ENCODE assay signal across 22 cellular contexts in genomic region chr15:89755701-89756100, GRCh38. TPM values are rescaled to one million over a fixed set of nuclear protein-coding genes. Genes with fewer than 3 reads are reported as not detected.
DNase-seq lines count a peak whose midpoint lies in the region; ATAC-seq, FAIRE-seq and TF ChIP-seq lines count a peak whose summit lies in the region.
"Had no signal": no experiment of that assay in that cellular context is flagged by ENCODE, and none has a peak within 500 bp of the region (broad histone marks: within the 10 kb centered on the region; RNA-seq: fewer than 3 reads in every experiment).

No MANE protein-coding gene starts in this region.

- H2AFZ ChIP-seq in HepG2 (ENCODE audit: low read length) (no peak overlapping the region), PC-3 (ENCODE audit: low read length) (no peak overlapping the region)
- H2AFZ ChIP-seq: GM23338 had no signal

- TF ChIP-seq EP300 in HepG2 (IDR thresholded peaks at IDR 0.05; ENCODE audit: low read depth in 2 of 2, low read length in 2 of 2): no peak
- TF ChIP-seq EP300 in HepG2 (CRISPR knock-in tag; IDR thresholded peaks at IDR 0.05; ENCODE audit: borderline replicate concordance): no peak

- H3K4me1 Mint-ChIP-seq in neural crest cell (no peaks in the 10 kb centered on the region), type B pancreatic cell (ENCODE audit: unreplicated experiment) (peaks cover 8% of the 10 kb centered on the region)

- BruUV-seq in HepG2 (replicated peaks; lab: Mats Ljungman, UMichigan) (no TSS peak), PC-3 (replicated peaks; lab: Mats Ljungman, UMichigan) (no TSS peak)

- H4K20me1 ChIP-seq in HepG2 (ENCODE audit: insufficient read depth, low read length) (no peaks in the 10 kb centered on the region), PC-3 (ENCODE audit: low read length) (no peaks in the 10 kb centered on the region)

- peaks cover 11% of the 10 kb centered on the region for H3K27me3 Mint-ChIP-seq in neural crest cell (ENCODE audit: low read depth)
- peaks cover 7% of the 10 kb centered on the region for H3K27me3 Mint-ChIP-seq in type B pancreatic cell

- H3K4me2 ChIP-seq in HepG2 (ENCODE audit: low read depth, low read length): no peak overlapping the region
- no peak overlapping the region for H3K4me2 ChIP-seq in PC-3 (ENCODE audit: low read length)
- H3K4me2 ChIP-seq: GM23338 had no signal

- DNase-seq in HepG2 (ENCODE audit: low spot score) (no peak), right lobe of liver (no peak), PC-3 (no peak), neural crest cell (ENCODE audit: low read depth, low spot score) (no peak), type B pancreatic cell (ENCODE audit: extremely low spot score, unreplicated experiment) (no peak), mucosa of descending colon (no peak), ascending aorta (ENCODE audit: low spot score in 2 of 2) (no peak), NCI-H1092 (lab: John Stamatoyannopoulos, UW) (no peak)
- DNase-seq: 8988T; C1 segment of cervical spinal cord; Caco-2; CD4-positive, alpha-beta T cell; DMS153; DMS79; GF-D8; HFFc6; IMR-90 had no signal

- H3K79me2 ChIP-seq in HepG2 (ENCODE audit: insufficient read depth, low read length) (no peaks in the 10 kb centered on the region), PC-3 (ENCODE audit: low read length) (0 out of 2 replicates have a peak, but pooled peaks cover 4% of the 10 kb centered on the region)

- H3K27me3 ChIP-seq in HepG2 (ENCODE audit: control insufficient read depth in 1 of 2, insufficient read depth in 2 of 2, low read length in 2 of 2): peaks cover 10 to 32% of the 10 kb centered on the region in 2 experiments
- H3K27me3 ChIP-seq in right lobe of liver: no peaks in the 10 kb centered on the region
- no peaks in the 10 kb centered on the region for H3K27me3 ChIP-seq in PC-3 (ENCODE audit: low read length)
- no peaks in the 10 kb centered on the region for H3K27me3 ChIP-seq in ascending aorta

- H3K9me3 Mint-ChIP-seq in neural crest cell: no peaks in the 10 kb centered on the region
- no peaks in the 10 kb centered on the region for H3K9me3 Mint-ChIP-seq in type B pancreatic cell
- H3K9me3 Mint-ChIP-seq: CD4-positive, alpha-beta T cell; GM23338; HFFc6 had no signal

- CTCF ChIA-PET in HepG2 (lab: Yijun Ruan, JAX; ENCODE audit: low intra/inter-chr PET ratio, low total read pairs) (no interaction called here), PC-3 (lab: Charles Lee) (no interaction called here)

- H3K9ac ChIP-seq in HepG2 (ENCODE audit: insufficient read depth, low read depth, low read length) (no peak overlapping the region), PC-3 (ENCODE audit: low read length) (no peak overlapping the region)

- H3K27ac ChIP-seq in HepG2 (ENCODE audit: extremely low read length, insufficient read depth, low read length) (no peak overlapping the region), right lobe of liver (no peak overlapping the region), PC-3 (ENCODE audit: low read length) (peak overlapping the region; percentile 27; the same call in 1 of the 2 replicates), ascending aorta (no peak overlapping the region)
- H3K27ac ChIP-seq: HL-60 had no signal

- H3K36me3 Mint-ChIP-seq in neural crest cell (ENCODE audit: low read depth): no peaks in the 10 kb centered on the region
- no peaks in the 10 kb centered on the region for H3K36me3 Mint-ChIP-seq in type B pancreatic cell

- no peaks in the 10 kb centered on the region for H3K9me2 ChIP-seq in PC-3 (replicated peaks; ENCODE audit: low read length)

- ATAC-seq in HepG2: no peak
- no peak for ATAC-seq in right lobe of liver
- ATAC-seq in PC-3: no peak
- no peak for ATAC-seq in mucosa of descending colon
- ATAC-seq: GM23338, HCT116 had no signal

- peaks cover 48% of the 10 kb centered on the region for H3K4me1 ChIP-seq in HepG2 (ENCODE audit: insufficient read depth, low read length)
- H3K4me1 ChIP-seq in right lobe of liver: peaks cover 0 to 12% (median 0%) of the 10 kb centered on the region in 4 donors
- peaks cover 47% of the 10 kb centered on the region for H3K4me1 ChIP-seq in PC-3 (ENCODE audit: insufficient read depth, low read length)
- peaks cover 10% of the 10 kb centered on the region for H3K4me1 ChIP-seq in mucosa of descending colon (ENCODE audit: low read depth)
- H3K4me1 ChIP-seq in ascending aorta: peaks cover 0 to 4% of the 10 kb centered on the region in 2 donors

- H3K36me3 ChIP-seq in HepG2 (replicated peaks in 1 of 2; ENCODE audit: control insufficient read depth in 1 of 2, insufficient read depth in 2 of 2, low read length in 2 of 2): no peaks in the 10 kb centered on the region
- H3K36me3 ChIP-seq in right lobe of liver: no peaks in the 10 kb centered on the region
- H3K36me3 ChIP-seq in PC-3 (ENCODE audit: low read depth, low read length): no peaks in the 10 kb centered on the region
- no peaks in the 10 kb centered on the region for H3K36me3 ChIP-seq in mucosa of descending colon (ENCODE audit: low read depth)
- H3K36me3 ChIP-seq in ascending aorta: no peaks in the 10 kb centered on the region

- H3F3A ChIP-seq in PC-3 (ENCODE audit: low read length, unreplicated experiment): no peaks in the 10 kb centered on the region

- H3K9me3 ChIP-seq in HepG2 (ENCODE audit: low read length): no peaks in the 10 kb centered on the region
- H3K9me3 ChIP-seq in right lobe of liver: no peaks in the 10 kb centered on the region
- H3K9me3 ChIP-seq in PC-3 (ENCODE audit: low read length): no peaks in the 10 kb centered on the region
- no peaks in the 10 kb centered on the region for H3K9me3 ChIP-seq in mucosa of descending colon
- H3K9me3 ChIP-seq in ascending aorta: no peaks in the 10 kb centered on the region
- H3K9me3 ChIP-seq: Caco-2 had no signal

- WGBS in HepG2 (ENCODE audit: low lambda C conversion rate): 23% methylated on average over 4 of the region's 4 CpGs
- 81% methylated on average over 3 of the region's 4 CpGs for WGBS in right lobe of liver (ENCODE audit: insufficient coverage, low coverage, low lambda C conversion rate, missing lambda C conversion rate)

- H3K27ac Mint-ChIP-seq in neural crest cell (ENCODE audit: unreplicated experiment) (no peak overlapping the region), type B pancreatic cell (peak overlapping the region; percentile 11)
- H3K27ac Mint-ChIP-seq: CD4-positive, alpha-beta T cell; GM23338; HFFc6 had no signal

- intact Hi-C loops in HepG2 (cut with micrococcal nuclease; ENCODE audit: unreplicated experiment): no loop called here
- intact Hi-C loops in right lobe of liver (cut with DNase I): loop anchor here in 1 of 2 donors (5.0 kb wide), 1 partner anchor 122 kb away; no protein-coding TSS in a partner anchor
- intact Hi-C loops in PC-3 (cut with micrococcal nuclease): no loop called here
- intact Hi-C loops in mucosa of descending colon (cut with DNase I, micrococcal nuclease): loop anchor here in 1 of 2 donors (5.0 kb wide), 1 partner anchor 117 kb away; no protein-coding TSS in a partner anchor
- intact Hi-C loops in ascending aorta (cut with DNase I): no loop called here

- H3K4me3 ChIP-seq in HepG2 (replicated peaks in 1 of 3; ENCODE audit: insufficient read depth in 1 of 3, low read depth in 2 of 3, low read length in 3 of 3) (no peak overlapping the region), right lobe of liver (no peak overlapping the region), PC-3 (ENCODE audit: low read length) (no peak overlapping the region), mucosa of descending colon (no peak overlapping the region), ascending aorta (no peak overlapping the region)
- H3K4me3 ChIP-seq: GM23338 had no signal

- no peak for TF ChIP-seq POLR2A in HepG2 (IDR thresholded peaks at IDR 0.05; ENCODE audit: insufficient read depth in 1 of 2, low read depth in 2 of 2, low read length in 2 of 2)
- no peak for TF ChIP-seq POLR2A in right lobe of liver (IDR thresholded peaks at IDR 0.05)

- peak overlapping the region; percentile 7 for H3K4me3 Mint-ChIP-seq in neural crest cell
- no peak overlapping the region for H3K4me3 Mint-ChIP-seq in type B pancreatic cell
- H3K4me3 Mint-ChIP-seq: CD4-positive, alpha-beta T cell; GM23338; HFFc6 had no signal

- POLR2A ChIA-PET in HepG2 (lab: Yijun Ruan, JAX) (no interaction called here), PC-3 (lab: Charles Lee; ENCODE audit: unreplicated experiment) (no interaction called here)

- in situ Hi-C loops in HepG2 (cut with HindIII; ENCODE audit: extremely low pct_ligation_motif_present, low pct_unique_long_range_greater_than_20kb): loop anchor here (5.0 kb wide), 1 partner anchor 122 kb away; no protein-coding TSS in a partner anchor

- TF ChIP-seq CTCF in HepG2 (CRISPR knock-in tag; IDR thresholded peaks at IDR 0.05) (no peak), right lobe of liver (IDR thresholded peaks at IDR 0.05) (no peak), PC-3 (conservative IDR thresholded peaks at IDR 0.05; ENCODE audit: low read depth, low read length) (no peak), neural crest cell (conservative IDR thresholded peaks at IDR 0.05) (no peak), type B pancreatic cell (conservative IDR thresholded peaks at IDR 0.05) (no peak), mucosa of descending colon (IDR thresholded peaks at IDR 0.05) (no peak), ascending aorta (IDR thresholded peaks at IDR 0.05) (no peak)

- TF ChIP-seq RAD21 in HepG2 (CRISPR knock-in tag; IDR thresholded peaks at IDR 0.05): no peak

- no peak for FAIRE-seq in HepG2 (lab: Jason Lieb, UNC)
- FAIRE-seq: H54 had no signal

RNA-seq across cellular contexts. Expression of gene MESP1, which starts 4.7 kb away (rescaled TPM):
- not detected in 2 replicates for total RNA-seq in HepG2 (2016; rRNA removed; fragmentation: Illumina TruSeq; extraction: Trizol)
- 0.09 TPM in 1 of 2 replicates, not detected in the other for total RNA-seq in HepG2 (2016; cell fraction: cytosol; rRNA removed; fragmentation: Illumina TruSeq; extraction: Trizol; ENCODE audit: low read depth)
- total RNA-seq in HepG2 (2016; cell fraction: insoluble cytoplasmic fraction; rRNA removed; fragmentation: Illumina TruSeq; extraction: Trizol): not detected in 2 replicates
- total RNA-seq in HepG2 (2016; cell fraction: membrane; rRNA removed; fragmentation: Illumina TruSeq; extraction: Trizol): not detected in 2 replicates
- not detected in 2 replicates for total RNA-seq in HepG2 (2016; cell fraction: nucleus; rRNA removed; fragmentation: Illumina TruSeq; extraction: Trizol)
- not detected in 2 replicates for polyA plus RNA-seq in HepG2 (2011; rRNA removed)
- polyA plus RNA-seq in HepG2 (2011; cell fraction: cytosol; rRNA removed): not detected in 2 replicates
- polyA plus RNA-seq in HepG2 (2011; cell fraction: nucleus; rRNA removed): not detected in 2 replicates
- not detected in 2 replicates for polyA plus RNA-seq in HepG2 (2012)
- polyA plus RNA-seq in HepG2 (2016; cell fraction: cytosol; fragmentation: Illumina TruSeq; extraction: Trizol; ENCODE audit: low read depth): 0.09 TPM in 1 of 2 replicates, not detected in the other
- polyA plus RNA-seq in HepG2 (2016; cell fraction: insoluble cytoplasmic fraction; fragmentation: Illumina TruSeq; extraction: Trizol; ENCODE audit: low read depth): not detected in 2 replicates
- not detected in 2 replicates for polyA plus RNA-seq in HepG2 (2016; cell fraction: membrane; fragmentation: Illumina TruSeq; extraction: Trizol; ENCODE audit: low read depth)
- polyA plus RNA-seq in HepG2 (2016; cell fraction: nucleus; fragmentation: Illumina TruSeq; extraction: Trizol; ENCODE audit: insufficient read depth, low read depth): not detected in 2 replicates
- 1.7 TPM in 1 of 2 replicates, not detected in the other for polyA minus RNA-seq in HepG2 (2011; rRNA and poly(A)+ RNA removed; ENCODE audit: low replicate concordance)
- polyA minus RNA-seq in HepG2 (2011; cell fraction: cytosol; rRNA and poly(A)+ RNA removed): 1.3 TPM in 1 of 2 replicates, not detected in the other
- 0.26 TPM in 1 of 2 replicates, not detected in the other for polyA minus RNA-seq in HepG2 (2011; cell fraction: nucleus; rRNA and poly(A)+ RNA removed)
- 1 to 10 TPM in 5 of 6 experiments, under 1 TPM in 1; 0.86 to 3.0 (median 2.1) TPM for total RNA-seq in right lobe of liver
- total RNA-seq in PC-3 (2014; rRNA removed): 32.9 and 49.4 TPM in 2 replicates
- 1.2 and 2.3 TPM in 2 replicates for total RNA-seq in neural crest cell
- total RNA-seq in type B pancreatic cell (ENCODE audit: low replicate concordance): 2.1 and 2.2 TPM in 2 replicates
- total RNA-seq in mucosa of descending colon: 10 to 100 TPM in 1 of 3 donors, 1 to 10 TPM in 2; 4.6 to 10.2 (median 8.5) TPM
- total RNA-seq in ascending aorta: 0.85 TPM

RNA-seq across cellular contexts. Expression of gene MESP2, which starts 20.4 kb away (rescaled TPM):
- total RNA-seq in HepG2 (2016; rRNA removed; fragmentation: Illumina TruSeq; extraction: Trizol) (not detected in 2 replicates), right lobe of liver (under 1 TPM in 1 of 6 experiments, not detected in 5; 0.12 TPM), PC-3 (2014; rRNA removed) (1.1 and 1.3 TPM in 2 replicates), neural crest cell (0.36 and 0.42 TPM in 2 replicates), type B pancreatic cell (ENCODE audit: low replicate concordance) (not detected in 2 replicates), mucosa of descending colon (1 to 10 TPM in 2 of 3 donors, under 1 TPM in 1; 0.79 to 4.7 (median 1.2) TPM), ascending aorta (not detected)
- total RNA-seq in HepG2 (2016; cell fraction: cytosol; rRNA removed; fragmentation: Illumina TruSeq; extraction: Trizol; ENCODE audit: low read depth): not detected in 2 replicates
- 0.13 TPM in 1 of 2 replicates, not detected in the other for total RNA-seq in HepG2 (2016; cell fraction: insoluble cytoplasmic fraction; rRNA removed; fragmentation: Illumina TruSeq; extraction: Trizol)
- not detected in 2 replicates for total RNA-seq in HepG2 (2016; cell fraction: membrane; rRNA removed; fragmentation: Illumina TruSeq; extraction: Trizol)
- not detected in 2 replicates for total RNA-seq in HepG2 (2016; cell fraction: nucleus; rRNA removed; fragmentation: Illumina TruSeq; extraction: Trizol)
- not detected in 2 replicates for polyA plus RNA-seq in HepG2 (2011; rRNA removed)
- not detected in 2 replicates for polyA plus RNA-seq in HepG2 (2011; cell fraction: cytosol; rRNA removed)
- not detected in 2 replicates for polyA plus RNA-seq in HepG2 (2011; cell fraction: nucleus; rRNA removed)
- polyA plus RNA-seq in HepG2 (2012): not detected in 2 replicates
- not detected in 2 replicates for polyA plus RNA-seq in HepG2 (2016; cell fraction: cytosol; fragmentation: Illumina TruSeq; extraction: Trizol; ENCODE audit: low read depth)
- polyA plus RNA-seq in HepG2 (2016; cell fraction: insoluble cytoplasmic fraction; fragmentation: Illumina TruSeq; extraction: Trizol; ENCODE audit: low read depth): not detected in 2 replicates
- polyA plus RNA-seq in HepG2 (2016; cell fraction: membrane; fragmentation: Illumina TruSeq; extraction: Trizol; ENCODE audit: low read depth): not detected in 2 replicates
- polyA plus RNA-seq in HepG2 (2016; cell fraction: nucleus; fragmentation: Illumina TruSeq; extraction: Trizol; ENCODE audit: insufficient read depth, low read depth): not detected in 2 replicates
- not detected in 2 replicates for polyA minus RNA-seq in HepG2 (2011; rRNA and poly(A)+ RNA removed; ENCODE audit: low replicate concordance)
- polyA minus RNA-seq in HepG2 (2011; cell fraction: cytosol; rRNA and poly(A)+ RNA removed): not detected in 2 replicates
- polyA minus RNA-seq in HepG2 (2011; cell fraction: nucleus; rRNA and poly(A)+ RNA removed): not detected in 2 replicates
- total RNA-seq: CD4-positive, alpha-beta T cell; HT1080 had no signal

RNA-seq across cellular contexts. Expression of gene ANPEP, which starts 59.0 kb away (rescaled TPM):
- total RNA-seq in HepG2 (2016; rRNA removed; fragmentation: Illumina TruSeq; extraction: Trizol) (34.6 and 60.4 TPM in 2 replicates), right lobe of liver (100 to 1,000 TPM; 204 to 386 (median 363) TPM), PC-3 (2014; rRNA removed) (113 and 133 TPM in 2 replicates), neural crest cell (0.45 and 0.77 TPM in 2 replicates), type B pancreatic cell (ENCODE audit: low replicate concordance) (56.3 and 206 TPM in 2 replicates), mucosa of descending colon (1,000 to 10,000 TPM in 1 of 3 donors, 100 to 1,000 TPM in 2; 270 to 1,014 (median 289) TPM), ascending aorta (48.2 TPM)
- total RNA-seq in HepG2 (2016; cell fraction: cytosol; rRNA removed; fragmentation: Illumina TruSeq; extraction: Trizol; ENCODE audit: low read depth): 15.6 and 16.8 TPM in 2 replicates
- 26.1 and 65.2 TPM in 2 replicates for total RNA-seq in HepG2 (2016; cell fraction: insoluble cytoplasmic fraction; rRNA removed; fragmentation: Illumina TruSeq; extraction: Trizol)
- total RNA-seq in HepG2 (2016; cell fraction: membrane; rRNA removed; fragmentation: Illumina TruSeq; extraction: Trizol): 26.0 and 27.7 TPM in 2 replicates
- 86.6 and 113 TPM in 2 replicates for total RNA-seq in HepG2 (2016; cell fraction: nucleus; rRNA removed; fragmentation: Illumina TruSeq; extraction: Trizol)
- 91.6 and 133 TPM in 2 replicates for polyA plus RNA-seq in HepG2 (2011; rRNA removed)
- 71.6 and 76.1 TPM in 2 replicates for polyA plus RNA-seq in HepG2 (2011; cell fraction: cytosol; rRNA removed)
- polyA plus RNA-seq in HepG2 (2011; cell fraction: nucleus; rRNA removed): 264 and 286 TPM in 2 replicates
- polyA plus RNA-seq in HepG2 (2012): 157 and 182 TPM in 2 replicates
- 14.0 and 14.9 TPM in 2 replicates for polyA plus RNA-seq in HepG2 (2016; cell fraction: cytosol; fragmentation: Illumina TruSeq; extraction: Trizol; ENCODE audit: low read depth)
- 44.3 and 62.9 TPM in 2 replicates for polyA plus RNA-seq in HepG2 (2016; cell fraction: insoluble cytoplasmic fraction; fragmentation: Illumina TruSeq; extraction: Trizol; ENCODE audit: low read depth)
- polyA plus RNA-seq in HepG2 (2016; cell fraction: membrane; fragmentation: Illumina TruSeq; extraction: Trizol; ENCODE audit: low read depth): 31.7 and 35.7 TPM in 2 replicates
- polyA plus RNA-seq in HepG2 (2016; cell fraction: nucleus; fragmentation: Illumina TruSeq; extraction: Trizol; ENCODE audit: insufficient read depth, low read depth): 327 and 338 TPM in 2 replicates
- 0.07 and 103 TPM in 2 replicates for polyA minus RNA-seq in HepG2 (2011; rRNA and poly(A)+ RNA removed; ENCODE audit: low replicate concordance)
- 60.8 and 79.8 TPM in 2 replicates for polyA minus RNA-seq in HepG2 (2011; cell fraction: cytosol; rRNA and poly(A)+ RNA removed)
- polyA minus RNA-seq in HepG2 (2011; cell fraction: nucleus; rRNA and poly(A)+ RNA removed): 44.8 and 60.0 TPM in 2 replicates
